In the genomic region with DNA sequence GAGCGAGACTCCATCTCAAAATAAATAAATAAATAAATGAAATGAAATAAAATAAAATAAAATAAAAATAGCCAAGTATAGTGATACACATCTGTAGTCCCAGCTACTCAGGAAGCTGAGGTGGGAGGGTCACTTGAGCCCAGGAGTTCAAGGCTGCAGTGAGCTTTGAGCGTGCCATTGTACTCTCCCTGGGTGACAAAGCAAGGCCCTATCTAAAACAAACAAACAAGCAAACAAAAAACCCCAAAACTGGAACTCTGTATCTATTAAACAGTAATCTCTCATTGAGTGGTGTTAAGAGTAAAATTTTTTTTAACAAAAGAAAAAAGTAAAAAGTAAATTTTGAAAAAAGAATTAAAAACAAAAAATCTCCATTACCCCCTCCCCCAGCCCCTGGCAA, we compare ENCODE assay signal across 8 cellular contexts.
"Had no signal": no experiment of that assay in that cellular context is flagged by ENCODE, and none has a peak within 500 bp of the region (broad histone marks: within the 10 kb centered on the region; RNA-seq: fewer than 3 reads in every experiment).

No MANE protein-coding gene starts in this region.

- FAIRE-seq: HTR-8/SVneo had no signal

- H3K4me2 ChIP-seq: KMS-11 had no signal

- H3K4me3 Mint-ChIP-seq: IgD-negative memory B cell had no signal

- DNase-seq: IMR-90, Karpas-422, KBM-7, KG1 had no signal

- H3K27ac ChIP-seq: HL-60, KMS-11 had no signal

- H3K9ac ChIP-seq: KMS-11 had no signal

- H3K27me3 Mint-ChIP-seq: IgD-negative memory B cell had no signal
